13 cellular contexts compared by ENCODE assay signal in the genomic region with DNA sequence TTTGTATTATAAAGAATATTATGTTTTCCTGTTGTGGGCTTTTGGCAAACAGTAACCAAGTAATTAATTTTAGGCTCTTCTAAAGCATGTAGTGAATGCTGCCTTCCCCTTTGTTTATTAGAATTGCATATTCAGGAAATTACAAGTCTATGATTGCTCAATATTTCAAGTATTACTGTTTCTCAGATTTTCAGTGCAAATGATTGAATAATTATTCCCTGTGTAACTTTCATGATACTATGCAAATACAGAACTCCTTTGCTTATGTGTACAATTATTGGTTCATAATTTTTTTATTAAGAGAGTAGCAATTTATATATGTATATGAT.
DNase-seq lines count a peak whose midpoint lies in the region; ATAC-seq and TF ChIP-seq lines count a peak whose summit lies in the region.
"Had no signal": no experiment of that assay in that cellular context is flagged by ENCODE, and none has a peak within 500 bp of the region (broad histone marks: within the 10 kb centered on the region; RNA-seq: fewer than 3 reads in every experiment).

No MANE protein-coding gene starts in this region.

- TF ChIP-seq CTCF in CD14-positive monocyte (IDR thresholded peaks at IDR 0.05), result no peak
- no peak for TF ChIP-seq CTCF in WI38 (IDR thresholded peaks at IDR 0.05; ENCODE audit: low read depth, low read length)
- TF ChIP-seq CTCF in fibroblast of villous mesenchyme (IDR thresholded peaks at IDR 0.05; ENCODE audit: insufficient read depth, low read depth, low read length), result no peak
- no peak for TF ChIP-seq CTCF in mucosa of descending colon (IDR thresholded peaks at IDR 0.05)

- peaks cover 66% of the 10 kb centered on the region for H3K4me1 Mint-ChIP-seq in CD14-positive monocyte

- ATAC-seq in sciatic nerve, result peak; percentile 49
- ATAC-seq in GM18909 (IDR thresholded peaks at IDR 0.05; ENCODE audit: poor library complexity, unreplicated experiment), result no peak
- ATAC-seq in GM21381 (IDR thresholded peaks at IDR 0.05; ENCODE audit: unreplicated experiment), result no peak
- ATAC-seq in mucosa of descending colon, result no peak
- ATAC-seq: CD8-positive, alpha-beta T cell; GM12878 had no signal

- H3K27me3 Mint-ChIP-seq in CD14-positive monocyte (ENCODE audit: low read depth in 3 of 3), result peaks cover 0 to 2% (median 1%) of the 10 kb centered on the region in 3 donors
- H3K27me3 Mint-ChIP-seq: activated CD4-positive, alpha-beta T cell treated with anti-CD3 and anti-CD28 coated beads, Interleukin-2, amount 10 ng/mL, durations not matched to agents 24 days and 14 days had no signal

- no peaks in the 10 kb centered on the region for H3K9me3 Mint-ChIP-seq in CD14-positive monocyte
- H3K9me3 Mint-ChIP-seq: activated CD4-positive, alpha-beta T cell treated with anti-CD3 and anti-CD28 coated beads, Interleukin-2, amount 10 ng/mL, durations not matched to agents 24 days and 14 days; CD8-positive, alpha-beta T cell had no signal

- H3K9me3 ChIP-seq in mucosa of descending colon, result no peaks in the 10 kb centered on the region

- peaks cover 0 to 4% of the 10 kb centered on the region in 2 donors for H3K36me3 Mint-ChIP-seq in CD14-positive monocyte
- H3K36me3 Mint-ChIP-seq: CD8-positive, alpha-beta T cell had no signal

- H3K4me3 ChIP-seq in WI38 (ENCODE audit: low read depth, low read length), result peak overlapping the region; percentile 23; the same call in 1 of the 2 replicates
- H3K4me3 ChIP-seq in fibroblast of villous mesenchyme (ENCODE audit: low read depth, low read length), result no peak overlapping the region
- no peak overlapping the region for H3K4me3 ChIP-seq in mucosa of descending colon
- H3K4me3 ChIP-seq: GM12878, lung had no signal

- peak overlapping the region in 1 of 2 donors; percentile 32 for H3K4me3 Mint-ChIP-seq in CD14-positive monocyte
- H3K4me3 Mint-ChIP-seq: activated CD4-positive, alpha-beta T cell treated with anti-CD3 and anti-CD28 coated beads, Interleukin-2, amount 10 ng/mL, durations not matched to agents 24 days and 14 days; CD8-positive, alpha-beta T cell had no signal

- no peak for DNase-seq in CD14-positive monocyte (ENCODE audit: low spot score)
- peak; percentile 79 for DNase-seq in fibroblast of villous mesenchyme (ENCODE audit: low read depth)
- no peak for DNase-seq in sciatic nerve (ENCODE audit: low spot score)
- no peak for DNase-seq in activated gamma-delta T cell treated with Interleukin-2 at 50 U/mL for 16 hours
- no peak for DNase-seq in mucosa of descending colon
- DNase-seq: activated CD4-positive, alpha-beta T cell treated with anti-CD3 and anti-CD28 coated beads, Interleukin-2, amount 10 ng/mL, durations not matched to agents 24 days and 14 days; CD8-positive, alpha-beta T cell; NCI-H2171 had no signal

- no peaks in the 10 kb centered on the region for H3K4me1 ChIP-seq in mucosa of descending colon (ENCODE audit: low read depth)

- H3K27ac Mint-ChIP-seq in CD14-positive monocyte, result peak overlapping the region; percentile 87 to 97 (median 93)
- H3K27ac Mint-ChIP-seq: activated CD4-positive, alpha-beta T cell treated with anti-CD3 and anti-CD28 coated beads, Interleukin-2, amount 10 ng/mL, durations not matched to agents 24 days and 14 days; CD8-positive, alpha-beta T cell had no signal

- H3K36me3 ChIP-seq in mucosa of descending colon (ENCODE audit: low read depth), result no peaks in the 10 kb centered on the region

- intact Hi-C loops in CD14-positive monocyte (cut with micrococcal nuclease) (loop anchor here (5.0 to 10.0 kb wide), 2 partner anchors 434 to 436 kb away; no protein-coding TSS in a partner anchor), sciatic nerve (cut with DNase I) (no loop called here), mucosa of descending colon (cut with DNase I, micrococcal nuclease) (no loop called here)

Comparison
In these comparisons a context has a peak if more than half of its experiments do, and no peak if none do; other contexts are left out.
1. intact Hi-C loops: an anchor here in CD14-positive monocyte (5.0 to 10.0 kb wide); none called in sciatic nerve and mucosa of descending colon.